In genomic region chr12:69471667-69472385, GRCh38 we compare ENCODE assay signal across 11 cellular contexts. TPM values are rescaled to one million over a fixed set of nuclear protein-coding genes. Genes with fewer than 3 reads are reported as not detected.
DNase-seq lines count a peak whose midpoint lies in the region; ATAC-seq and TF ChIP-seq lines count a peak whose summit lies in the region.
"Had no signal": no experiment of that assay in that cellular context is flagged by ENCODE, and none has a peak within 500 bp of the region (broad histone marks: within the 10 kb centered on the region; RNA-seq: fewer than 3 reads in every experiment).

No MANE protein-coding gene starts in this region.

- no peaks in the 10 kb centered on the region for H3K27me3 Mint-ChIP-seq in Calu3 (ENCODE audit: unreplicated experiment)

- peak overlapping the region; percentile 95 for H3K4me3 Mint-ChIP-seq in Calu3 (ENCODE audit: low read depth, unreplicated experiment)

- DNase-seq in Calu3 (no peak), NT2/D1 (ENCODE audit: low read depth, low spot score) (no peak), GM03348 (ENCODE audit: low spot score) (no peak)
- DNase-seq in effector memory CD4-positive, alpha-beta T cell, result no peak
- no peak for DNase-seq in stimulated activated CD4-positive, alpha-beta T cell treated with anti-CD3 and anti-CD28 coated beads, Interleukin-2, amount 100 ng/mL, for 24 hours
- DNase-seq: activated CD4-positive, alpha-beta T cell treated with anti-CD3 and anti-CD28 coated beads, Interleukin-2, amount 50 U/mL, for 48 hours; KBM-7 had no signal

- H3K9ac ChIP-seq in NT2/D1 (ENCODE audit: insufficient read length, low read depth), result peak overlapping the region; percentile 32

- H3K4me1 Mint-ChIP-seq in Calu3 (ENCODE audit: low read depth, unreplicated experiment), result peaks cover 65% of the 10 kb centered on the region

- peaks cover 17% of the 10 kb centered on the region for H3K36me3 Mint-ChIP-seq in Calu3 (ENCODE audit: insufficient read depth, unreplicated experiment)

- ATAC-seq in HG03432 (IDR thresholded peaks at IDR 0.05; ENCODE audit: unreplicated experiment) (no peak), GM19328 (IDR thresholded peaks at IDR 0.05; ENCODE audit: unreplicated experiment) (no peak)
- ATAC-seq: left lobe of liver had no signal

- H3K36me3 ChIP-seq in NT2/D1 (ENCODE audit: insufficient read depth, insufficient read length, low read length), result peaks cover 7% of the 10 kb centered on the region
- peaks cover 3% of the 10 kb centered on the region for H3K36me3 ChIP-seq in effector memory CD4-positive, alpha-beta T cell (ENCODE audit: control insufficient read depth, insufficient read depth, low read length)
- no peaks in the 10 kb centered on the region for H3K36me3 ChIP-seq in neuron (ENCODE audit: insufficient read depth, low read length)

- H3K4me3 ChIP-seq in NT2/D1 (ENCODE audit: insufficient read length, low read depth) (peak overlapping the region; percentile 90), neuron (ENCODE audit: low read length) (peak overlapping the region; percentile 97)
- H3K4me3 ChIP-seq in effector memory CD4-positive, alpha-beta T cell (ENCODE audit: insufficient read depth, low read depth, low read length, poor library complexity, severe bottlenecking), result peak overlapping the region; percentile 100

- no peak overlapping the region for H3K27ac Mint-ChIP-seq in Calu3 (ENCODE audit: unreplicated experiment)

- BruUV-seq in Calu3 (replicated peaks; lab: Mats Ljungman, UMichigan), result no TSS peak

- intact Hi-C loops in Calu3 (cut with micrococcal nuclease; ENCODE audit: unreplicated experiment), result loop anchor here (1.0 to 5.0 kb wide), 3 partner anchors 60 to 99 kb away; no protein-coding TSS in a partner anchor

- no peak for TF ChIP-seq CTCF in Calu3 (IDR thresholded peaks at IDR 0.05; ENCODE audit: unreplicated experiment)

- CTCF ChIA-PET in Calu3 (lab: Charles Lee), result no interaction called here

- H2AFZ ChIP-seq in neuron (ENCODE audit: low read depth, low read length), result no peak overlapping the region

- H3K27me3 ChIP-seq in NT2/D1 (ENCODE audit: insufficient read depth, insufficient read length) (no peaks in the 10 kb centered on the region), neuron (ENCODE audit: insufficient read depth, low read length) (no peaks in the 10 kb centered on the region)
- no peaks in the 10 kb centered on the region for H3K27me3 ChIP-seq in effector memory CD4-positive, alpha-beta T cell (replicated peaks; ENCODE audit: control insufficient read depth, insufficient read depth, low read length, poor library complexity, severe bottlenecking)

- no peaks in the 10 kb centered on the region for H3K9me3 Mint-ChIP-seq in Calu3 (ENCODE audit: low read depth, unreplicated experiment)

- H3K27ac ChIP-seq in effector memory CD4-positive, alpha-beta T cell (ENCODE audit: insufficient read depth, low read length, poor library complexity, severe bottlenecking), result no peak overlapping the region

- H3K9me3 ChIP-seq in NT2/D1 (ENCODE audit: insufficient read depth, low read length) (no peaks in the 10 kb centered on the region), neuron (ENCODE audit: low read length) (no peaks in the 10 kb centered on the region)
- H3K9me3 ChIP-seq in effector memory CD4-positive, alpha-beta T cell (ENCODE audit: control insufficient read depth, low read length), result no peaks in the 10 kb centered on the region

- H3K4me1 ChIP-seq in NT2/D1 (ENCODE audit: insufficient read depth, insufficient read length) (no peaks in the 10 kb centered on the region), neuron (ENCODE audit: insufficient read depth, low read length) (peaks cover 41% of the 10 kb centered on the region)
- peaks cover 20% of the 10 kb centered on the region for H3K4me1 ChIP-seq in effector memory CD4-positive, alpha-beta T cell (ENCODE audit: control insufficient read depth, insufficient read depth, low read length, poor library complexity, severe bottlenecking)

RNA-seq across cellular contexts. Expression of gene FRS2, which starts 1.6 kb away (rescaled TPM):
- 27.5 and 34.5 TPM in 2 replicates for total RNA-seq in Calu3 (2022)
